20 cellular contexts compared by ENCODE assay signal in genomic region chr5:178563621-178564020, GRCh38. TPM values are rescaled to one million over a fixed set of nuclear protein-coding genes. Genes with fewer than 3 reads are reported as not detected.
"Had no signal": no experiment of that assay in that cellular context is flagged by ENCODE, and none has a peak within 500 bp of the region (broad histone marks: within the 10 kb centered on the region; RNA-seq: fewer than 3 reads in every experiment).

No MANE protein-coding gene starts in this region.

- H3K4me3 Mint-ChIP-seq: effector memory CD8-positive, alpha-beta T cell; natural killer cell; neural crest cell; stimulated activated naive B cell treated with anti-CD40 and anti-IgM and Interleukin-4, amounts not matched to agents 10 μg/mL and 1 μg/mL and 100 μg/mL, for 72 hours; stimulated activated naive CD8-positive, alpha-beta T cell treated with anti-CD3 and anti-CD28 coated beads, Interleukin-15, Interleukin-2, amounts not matched to agents 100 ng/mL and 50 ng/mL, for 24 hours had no signal

- H3K4me3 ChIP-seq: lower lobe of right lung, prostate gland, right atrium auricular region, skin epidermis, suprapubic skin, transverse colon, upper lobe of right lung, uterus had no signal

- H3K36me3 ChIP-seq: lower lobe of right lung, prostate gland, right atrium auricular region, suprapubic skin, transverse colon, upper lobe of right lung, uterus had no signal

- H3K9ac ChIP-seq: parathyroid adenoma had no signal

- H3K27ac ChIP-seq: lower lobe of right lung, parathyroid adenoma, prostate gland, right atrium auricular region, skin epidermis, suprapubic skin, transverse colon, upper lobe of right lung, uterus had no signal

- H3K27ac Mint-ChIP-seq: effector memory CD8-positive, alpha-beta T cell; natural killer cell; stimulated activated naive B cell treated with anti-CD40 and anti-IgM and Interleukin-4, amounts not matched to agents 10 μg/mL and 1 μg/mL and 100 μg/mL, for 72 hours; stimulated activated naive CD8-positive, alpha-beta T cell treated with anti-CD3 and anti-CD28 coated beads, Interleukin-15, Interleukin-2, amounts not matched to agents 100 ng/mL and 50 ng/mL, for 24 hours had no signal

- H3K36me3 Mint-ChIP-seq: natural killer cell had no signal

- H3K27me3 ChIP-seq: right atrium auricular region, suprapubic skin, transverse colon, uterus had no signal

- H3K9me3 ChIP-seq: lower lobe of right lung, prostate gland, right atrium auricular region, suprapubic skin, transverse colon, upper lobe of right lung, uterus had no signal

- H2AFZ ChIP-seq: parathyroid adenoma had no signal

- H3K4me1 ChIP-seq: lower lobe of right lung, parathyroid adenoma, prostate gland, right atrium auricular region, suprapubic skin, transverse colon, upper lobe of right lung, uterus had no signal

- H3K9me3 Mint-ChIP-seq: effector memory CD8-positive, alpha-beta T cell; natural killer cell; neural crest cell; stimulated activated naive CD8-positive, alpha-beta T cell treated with anti-CD3 and anti-CD28 coated beads, Interleukin-15, Interleukin-2, amounts not matched to agents 100 ng/mL and 50 ng/mL, for 24 hours had no signal

- ATAC-seq: effector memory CD8-positive, alpha-beta T cell; left ventricle myocardium superior; lower lobe of right lung; natural killer cell; stimulated activated naive B cell treated with anti-CD40 and anti-IgM and Interleukin-4, amounts not matched to agents 10 μg/mL and 1 μg/mL and 100 μg/mL, for 72 hours; upper lobe of right lung had no signal

- DNase-seq: cortex of kidney; effector memory CD8-positive, alpha-beta T cell; left ventricle myocardium superior; lower lobe of right lung; natural killer cell; stimulated activated CD4-positive, alpha-beta T cell treated with anti-CD3 and anti-CD28 coated beads, Interleukin-15, amount 100 ng/mL, for 24 hours; stimulated activated CD4-positive, alpha-beta T cell treated with anti-CD3 and anti-CD28 coated beads, Interleukin-2, amount 100 ng/mL, for 48 hours; stimulated activated naive B cell treated with anti-CD40 and anti-IgM and Interleukin-4, amounts not matched to agents 10 μg/mL and 1 μg/mL and 100 μg/mL, for 72 hours; transverse colon; upper lobe of right lung; uterus had no signal

RNA-seq across cellular contexts. Expression of gene COL23A1, which starts 26.6 kb away (rescaled TPM):
- total RNA-seq: fibroblast of villous mesenchyme had no signal
- polyA plus RNA-seq: keratinocyte had no signal
